In genomic region chr7:74068378-74069085, GRCh38 we compare ENCODE assay signal across 1 cellular context.
TF ChIP-seq lines count a peak whose summit lies in the region.

No MANE protein-coding gene starts in this region.

TF ChIP-seq in H1, 55 proteins besides CTCF, POLR2A, EP300 and RAD21:
- TF ChIP-seq SP1 (IDR thresholded peaks at IDR 0.05; ENCODE audit: low read depth, low read length) (no peak), YY1 (IDR thresholded peaks at IDR 0.05; ENCODE audit: low read depth, low read length) (no peak)
